Comparison of ENCODE assay signal across 10 cellular contexts in genomic region chr3:51719413-51720025, GRCh38. TPM values are rescaled to one million over a fixed set of nuclear protein-coding genes. Genes with fewer than 3 reads are reported as not detected.
DNase-seq lines count a peak whose midpoint lies in the region; ATAC-seq, FAIRE-seq and TF ChIP-seq lines count a peak whose summit lies in the region.
"Had no signal": no experiment of that assay in that cellular context is flagged by ENCODE, and none has a peak within 500 bp of the region (broad histone marks: within the 10 kb centered on the region; RNA-seq: fewer than 3 reads in every experiment).

No MANE protein-coding gene starts in this region.

- H3K4me1 ChIP-seq in DND-41 (ENCODE audit: insufficient read depth, low read length): peaks cover 5% of the 10 kb centered on the region; the same call in 1 of the 2 replicates

- no peaks in the 10 kb centered on the region for H3K27me3 ChIP-seq in DND-41 (ENCODE audit: insufficient read depth, low read length, poor library complexity)
- H3K27me3 ChIP-seq in WERI-Rb-1 (ENCODE audit: insufficient read depth, low read depth, severe bottlenecking): no peaks in the 10 kb centered on the region
- no peaks in the 10 kb centered on the region for H3K27me3 ChIP-seq in neural cell (ENCODE audit: insufficient read depth, low read depth, low read length)
- H3K27me3 ChIP-seq: MG63 had no signal

- H3K79me2 ChIP-seq in DND-41 (ENCODE audit: insufficient read depth, low read length) (no peaks in the 10 kb centered on the region), neural cell (replicated peaks; ENCODE audit: insufficient read depth, low read length) (no peaks in the 10 kb centered on the region)

- H2AFZ ChIP-seq in DND-41 (ENCODE audit: low read depth, low read length) (no peak overlapping the region), neural cell (ENCODE audit: low read depth, low read length) (no peak overlapping the region)

- no peak for ATAC-seq in DND-41 (ENCODE audit: insufficient read depth, low read depth)
- ATAC-seq in HG02973 (IDR thresholded peaks at IDR 0.05; ENCODE audit: unreplicated experiment): no peak
- ATAC-seq: sciatic nerve had no signal

- TF ChIP-seq EP300 in neural cell (conservative IDR thresholded peaks at IDR 0.05; ENCODE audit: poor library complexity, severe bottlenecking): no peak

- H3K27ac ChIP-seq in DND-41 (ENCODE audit: low read length) (no peak overlapping the region), WERI-Rb-1 (peak overlapping the region; percentile 83), neural cell (ENCODE audit: low read length) (no peak overlapping the region)

- FAIRE-seq in GM19239 (lab: Jason Lieb, UNC) (peak; percentile 57), urothelium cell line (lab: Jason Lieb, UNC) (no peak)

- no peak overlapping the region for H3K4me2 ChIP-seq in DND-41 (ENCODE audit: insufficient read depth, low read length)
- no peak overlapping the region for H3K4me2 ChIP-seq in neural cell (ENCODE audit: low read length)

- H3K36me3 ChIP-seq in DND-41 (ENCODE audit: insufficient read depth, low read length): no peaks in the 10 kb centered on the region
- H3K36me3 ChIP-seq in WERI-Rb-1: peaks cover 34% of the 10 kb centered on the region
- no peaks in the 10 kb centered on the region for H3K36me3 ChIP-seq in neural cell (ENCODE audit: insufficient read depth, low read length)
- H3K36me3 ChIP-seq: MG63 had no signal

- no peak overlapping the region for H3K9ac ChIP-seq in DND-41 (ENCODE audit: low read depth, low read length)
- no peak overlapping the region for H3K9ac ChIP-seq in neural cell (ENCODE audit: low read length)

- H4K20me1 ChIP-seq in DND-41 (ENCODE audit: insufficient read depth, low read length) (no peaks in the 10 kb centered on the region), neural cell (ENCODE audit: insufficient read depth) (no peaks in the 10 kb centered on the region)

- H3F3A ChIP-seq in neural cell (ENCODE audit: insufficient read depth, low read length, poor library complexity, severe bottlenecking): no peaks in the 10 kb centered on the region

- TF ChIP-seq RAD21 in neural cell (conservative IDR thresholded peaks at IDR 0.05): no peak

- no peaks in the 10 kb centered on the region for H3K9me2 ChIP-seq in neural cell (ENCODE audit: insufficient read depth, low read length)

- H3K4me3 ChIP-seq in DND-41 (ENCODE audit: low read depth in 1 of 2, low read length in 2 of 2): no peak overlapping the region
- H3K4me3 ChIP-seq in WERI-Rb-1 (ENCODE audit: low read depth, low read length): no peak overlapping the region
- H3K4me3 ChIP-seq in neural cell (ENCODE audit: low read length): no peak overlapping the region
- H3K4me3 ChIP-seq: MG63 had no signal

- TF ChIP-seq CTCF in DND-41 (IDR thresholded peaks at IDR 0.05; ENCODE audit: borderline replicate concordance, extremely low read depth, low read length, poor library complexity, severe bottlenecking) (peak; percentile 14), WERI-Rb-1 (IDR thresholded peaks at IDR 0.05; ENCODE audit: low read depth, low read length) (peak; percentile 47; the same call in 1 of the 2 replicates), neural cell (IDR thresholded peaks at IDR 0.05; ENCODE audit: poor library complexity, severe bottlenecking) (peak; percentile 15)

- DNase-seq in DND-41: no peak
- peak; percentile 4 for DNase-seq in GM19239 (ENCODE audit: insufficient read length, low spot score)
- no peak for DNase-seq in WERI-Rb-1
- DNase-seq in amniotic stem cell (lab: John Stamatoyannopoulos, UW): no peak
- DNase-seq in urothelium cell line (ENCODE audit: low spot score): no peak
- DNase-seq: GOT3 had no signal

- H3K9me3 ChIP-seq in DND-41 (ENCODE audit: insufficient read depth, low read length, severe bottlenecking) (no peaks in the 10 kb centered on the region), WERI-Rb-1 (ENCODE audit: severe bottlenecking) (no peaks in the 10 kb centered on the region), neural cell (ENCODE audit: low read length) (no peaks in the 10 kb centered on the region)
- H3K9me3 ChIP-seq: MG63 had no signal

TF ChIP-seq in neural cell, 6 proteins besides CTCF, POLR2A, EP300 and RAD21:
- TF ChIP-seq MXI1 (conservative IDR thresholded peaks at IDR 0.05; ENCODE audit: poor library complexity, severe bottlenecking): no peak
- no peak for TF ChIP-seq EZH2 (IDR thresholded peaks at IDR 0.05; ENCODE audit: borderline replicate concordance, insufficient read depth, low read length, poor library complexity, severe bottlenecking)
- no peak for TF ChIP-seq REST (IDR thresholded peaks at IDR 0.05; ENCODE audit: borderline replicate concordance)
- TF ChIP-seq TAF1 (IDR thresholded peaks at IDR 0.05; ENCODE audit: low read depth): no peak
- TF ChIP-seq SMC3 (conservative IDR thresholded peaks at IDR 0.05; ENCODE audit: poor library complexity): no peak
- TF ChIP-seq POLR2AphosphoS5 (IDR thresholded peaks at IDR 0.05): no peak

RNA-seq across cellular contexts. Expression of gene GRM2, which starts 12.7 kb away (rescaled TPM):
- polyA plus RNA-seq in neural cell: 9.1 and 11.6 TPM in 2 replicates
- 7.5 and 9.0 TPM in 2 replicates for polyA minus RNA-seq in neural cell

RNA-seq across cellular contexts. Expression of gene TEX264, which starts 48.5 kb away (rescaled TPM):
- 33.0 and 35.4 TPM in 2 replicates for polyA plus RNA-seq in neural cell
- 16.0 and 18.5 TPM in 2 replicates for polyA minus RNA-seq in neural cell

RNA-seq across cellular contexts. Expression of gene IQCF6, which starts 59.5 kb away (rescaled TPM):
- not detected in 2 replicates for polyA plus RNA-seq in neural cell
- polyA minus RNA-seq in neural cell: not detected in 2 replicates
